25 cellular contexts compared by ENCODE assay signal in the genomic region with DNA sequence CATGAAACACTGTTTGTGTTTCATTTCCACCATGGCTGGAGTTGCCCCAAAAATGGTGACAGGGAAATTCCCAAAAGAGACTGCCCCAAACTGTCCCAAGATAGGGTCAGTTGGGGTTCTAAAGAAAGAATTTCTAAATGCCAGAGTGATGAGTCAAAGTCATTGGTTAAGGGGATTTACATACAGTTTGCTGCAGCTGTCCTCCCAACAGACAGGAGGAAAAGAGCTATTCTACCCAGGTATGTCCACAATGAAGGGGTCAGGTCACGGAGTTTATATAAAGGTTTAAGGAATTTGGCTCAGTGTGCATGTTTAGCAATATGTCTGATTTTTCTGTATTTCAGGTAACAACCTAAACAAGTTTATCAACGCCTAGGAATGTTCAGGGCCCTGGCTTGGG.
A peak's percentile ranks its signal among the peaks of the same experiment; 100 is the strongest.
DNase-seq lines count a peak whose midpoint lies in the region; FAIRE-seq and TF ChIP-seq lines count a peak whose summit lies in the region.
"Had no signal": no experiment of that assay in that cellular context is flagged by ENCODE, and none has a peak within 500 bp of the region (broad histone marks: within the 10 kb centered on the region; RNA-seq: fewer than 3 reads in every experiment).

No MANE protein-coding gene starts in this region.

- H3K9me3 ChIP-seq in neural cell (ENCODE audit: low read length): no peaks in the 10 kb centered on the region
- no peaks in the 10 kb centered on the region for H3K9me3 ChIP-seq in vagina
- H3K9me3 ChIP-seq: body of pancreas, spleen, testis had no signal

- H3K4me3 ChIP-seq in choroid plexus epithelial cell (ENCODE audit: low read depth, low read length) (no peak overlapping the region), neural cell (ENCODE audit: low read length) (no peak overlapping the region), vagina (no peak overlapping the region)
- H3K4me3 ChIP-seq: body of pancreas, K562, spleen, testis had no signal

- no peak for TF ChIP-seq EP300 in neural cell (conservative IDR thresholded peaks at IDR 0.05; ENCODE audit: poor library complexity, severe bottlenecking)

- no peaks in the 10 kb centered on the region for H3K9me2 ChIP-seq in neural cell (ENCODE audit: insufficient read depth, low read length)

- intact Hi-C loops in vagina (cut with DNase I) (no loop called here), posterior cingulate gyrus (cut with DNase I) (no loop called here)

- peak overlapping the region; percentile 24 for H3K9ac ChIP-seq in neural cell (ENCODE audit: low read length)

- H3F3A ChIP-seq in neural cell (ENCODE audit: insufficient read depth, low read length, poor library complexity, severe bottlenecking): no peaks in the 10 kb centered on the region

- no peaks in the 10 kb centered on the region for H3K27me3 ChIP-seq in neural cell (ENCODE audit: insufficient read depth, low read depth, low read length)
- H3K27me3 ChIP-seq in vagina: no peaks in the 10 kb centered on the region
- H3K27me3 ChIP-seq: body of pancreas, spleen, testis had no signal

- H3K27ac ChIP-seq in neural cell (ENCODE audit: low read length): peak overlapping the region; percentile 72
- no peak overlapping the region for H3K27ac ChIP-seq in vagina
- H3K27ac ChIP-seq: body of pancreas, spleen, testis had no signal

- H2AFZ ChIP-seq in neural cell (ENCODE audit: low read depth, low read length): no peak overlapping the region

- H4K20me1 ChIP-seq in neural cell (ENCODE audit: insufficient read depth): no peaks in the 10 kb centered on the region

- H3K79me2 ChIP-seq in neural cell (replicated peaks; ENCODE audit: insufficient read depth, low read length): no peaks in the 10 kb centered on the region

- H3K36me3 ChIP-seq in neural cell (ENCODE audit: insufficient read depth, low read length): no peaks in the 10 kb centered on the region
- no peaks in the 10 kb centered on the region for H3K36me3 ChIP-seq in vagina
- H3K36me3 ChIP-seq: spleen had no signal

- TF ChIP-seq CTCF in choroid plexus epithelial cell (conservative IDR thresholded peaks at IDR 0.05; ENCODE audit: low read depth, low read length): no peak
- TF ChIP-seq CTCF in neural cell (IDR thresholded peaks at IDR 0.05; ENCODE audit: poor library complexity, severe bottlenecking): no peak
- TF ChIP-seq CTCF in vagina (IDR thresholded peaks at IDR 0.05): no peak

- no peak for TF ChIP-seq POLR2A in GM12892 (IDR thresholded peaks at IDR 0.05; ENCODE audit: low read depth, low read length)
- no peak for TF ChIP-seq POLR2A in vagina (IDR thresholded peaks at IDR 0.05)

- no peaks in the 10 kb centered on the region for H3K4me1 ChIP-seq in vagina
- H3K4me1 ChIP-seq: body of pancreas, spleen, testis had no signal

- FAIRE-seq in GM12892 (lab: Jason Lieb, UNC): peak; percentile 24
- FAIRE-seq: K562 had no signal

- H3K4me2 ChIP-seq in neural cell (ENCODE audit: low read length): no peak overlapping the region

- no peak for DNase-seq in GM12892 (ENCODE audit: insufficient read length)
- DNase-seq in NCI-H226: peak; percentile 44
- peak; percentile 76 for DNase-seq in choroid plexus epithelial cell (ENCODE audit: low read depth)
- DNase-seq in vagina (ENCODE audit: extremely low spot score in 2 of 2): no peak
- no peak for DNase-seq in NAMALWA (ENCODE audit: low spot score)
- DNase-seq in COR-L47 (lab: John Stamatoyannopoulos, UW): no peak
- DNase-seq in posterior cingulate gyrus: no peak
- DNase-seq: activated CD4-positive, alpha-beta T cell treated with anti-CD3 and anti-CD28 coated beads for 48 hours; activated CD8-positive, alpha-beta memory T cell treated with anti-CD3 and anti-CD28 coated beads, Interleukin-2, amount 10 ng/mL, durations not matched to agents 7 days and 5 days; activated naive CD8-positive, alpha-beta T cell treated with anti-CD3 and anti-CD28 coated beads for 36 hours; body of pancreas; CD4-positive, CD25-positive, alpha-beta regulatory T cell; DMS153; effector memory CD4-positive, alpha-beta T cell; GOT3; naive thymus-derived CD4-positive, alpha-beta T cell; NCI-H2171; NCI-H526 treated with DMSO at 0.1 percent for 48 hours; Right ventricle myocardium superior; spleen; stimulated activated CD4-positive, alpha-beta T cell treated with anti-CD3 and anti-CD28 coated beads, Interleukin-4, amount 100 ng/mL, for 1 hour; stimulated activated naive CD4-positive, alpha-beta T cell; testis had no signal

- no peak for TF ChIP-seq RAD21 in neural cell (conservative IDR thresholded peaks at IDR 0.05)

TF ChIP-seq in neural cell, 6 proteins besides CTCF, POLR2A, EP300 and RAD21:
- no peak for TF ChIP-seq SMC3 (conservative IDR thresholded peaks at IDR 0.05; ENCODE audit: poor library complexity)
- no peak for TF ChIP-seq REST (IDR thresholded peaks at IDR 0.05; ENCODE audit: borderline replicate concordance)
- TF ChIP-seq TAF1 (IDR thresholded peaks at IDR 0.05; ENCODE audit: low read depth): no peak
- no peak for TF ChIP-seq MXI1 (conservative IDR thresholded peaks at IDR 0.05; ENCODE audit: poor library complexity, severe bottlenecking)
- no peak for TF ChIP-seq POLR2AphosphoS5 (IDR thresholded peaks at IDR 0.05)
- no peak for TF ChIP-seq EZH2 (IDR thresholded peaks at IDR 0.05; ENCODE audit: borderline replicate concordance, insufficient read depth, low read length, poor library complexity, severe bottlenecking)

Comparison
In these comparisons a context has a peak if more than half of its experiments do, and no peak if none do; other contexts are left out.
1. DNase-seq: peak in NCI-H226 (single experiment) and choroid plexus epithelial cell (single experiment); none in GM12892 (single experiment), vagina (0 of 2), NAMALWA (single experiment), COR-L47 (single experiment) and posterior cingulate gyrus (0 of 10).